ENCODE assay signal across 10 cellular contexts in the genomic region with DNA sequence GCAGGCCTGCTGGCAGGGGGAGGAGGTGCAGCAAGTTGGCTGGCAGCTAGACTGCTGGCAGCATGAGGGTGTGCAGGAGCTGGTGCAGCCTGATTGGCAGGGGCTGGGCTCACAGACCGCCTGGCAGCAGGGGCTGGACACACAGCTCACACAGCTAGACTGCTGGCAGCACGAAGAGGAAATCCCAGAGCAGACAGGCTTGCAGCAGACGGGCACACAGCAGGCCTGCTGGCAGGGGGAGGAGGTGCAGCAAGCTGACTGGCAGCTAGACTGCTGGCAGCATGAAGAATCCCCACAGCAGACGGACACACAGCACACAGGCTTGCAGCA. TPM values are rescaled to one million over a fixed set of nuclear protein-coding genes. Genes with fewer than 3 reads are reported as not detected.
DNase-seq lines count a peak whose midpoint lies in the region; ATAC-seq and TF ChIP-seq lines count a peak whose summit lies in the region.
"Not testable (repeated sequence)": the region's sequence is repeated elsewhere in the genome, so short reads cannot be mapped to it uniquely, and the experiment has no call there.
"Had no signal": no experiment of that assay in that cellular context is flagged by ENCODE, and none has a peak within 500 bp of the region (broad histone marks: within the 10 kb centered on the region; RNA-seq: fewer than 3 reads in every experiment).

No MANE protein-coding gene starts in this region.

- not testable (repeated sequence) for H3K4me1 Mint-ChIP-seq in activated CD8-positive, alpha-beta memory T cell treated with anti-CD3 and anti-CD28 coated beads, Interleukin-2, amount 10 ng/mL, durations not matched to agents 7 days and 5 days; osteocyte (ENCODE audit: unreplicated experiment)

- H3K27me3 Mint-ChIP-seq in activated CD8-positive, alpha-beta memory T cell treated with anti-CD3 and anti-CD28 coated beads, Interleukin-2, amount 10 ng/mL, durations not matched to agents 7 days and 5 days = peaks cover 12% of the 10 kb centered on the region
- H3K27me3 Mint-ChIP-seq in osteocyte (ENCODE audit: unreplicated experiment) = peaks cover 32% of the 10 kb centered on the region

- H3K9me3 ChIP-seq in A673 (ENCODE audit: low read depth, low read length, poor library complexity, severe bottlenecking) = not testable (repeated sequence)

- CTCF ChIA-PET in A673 (lab: Charles Lee) = interaction anchor here (1.2 kb wide), 1 partner anchor 81 kb away, joined by 3 read pairs; no protein-coding TSS in a partner anchor
- CTCF ChIA-PET in activated CD8-positive, alpha-beta memory T cell treated with anti-CD3 and anti-CD28 coated beads, Interleukin-2, amount 10 ng/mL, durations not matched to agents 7 days and 5 days (lab: Charles Lee) = not testable (repeated sequence)

- H3K27ac ChIP-seq in A673 (ENCODE audit: low read depth, low read length, poor library complexity, severe bottlenecking) = not testable (repeated sequence)

- not testable (repeated sequence) for H3K36me3 ChIP-seq in A673 (ENCODE audit: insufficient read depth, low read length, poor library complexity, severe bottlenecking)

- DNase-seq in A673 (ENCODE audit: low spot score) = peak; percentile 22
- DNase-seq in DMS 273 treated with DMSO at 0.1 percent for 48 hours (lab: John Stamatoyannopoulos, UW) = peak; percentile 78
- peak; percentile 29 for DNase-seq in activated CD8-positive, alpha-beta memory T cell treated with anti-CD3 and anti-CD28 coated beads, Interleukin-2, amount 10 ng/mL, durations not matched to agents 7 days and 5 days
- peak; percentile 9 for DNase-seq in cerebellar cortex (ENCODE audit: low spot score)
- DNase-seq in left lobe of liver (ENCODE audit: low spot score) = not testable (repeated sequence)
- DNase-seq in osteocyte (ENCODE audit: extremely low spot score, unreplicated experiment) = peak; percentile 32

- H3K4me1 ChIP-seq in A673 (ENCODE audit: insufficient read depth, low read length, poor library complexity, severe bottlenecking) = not testable (repeated sequence)

- not testable (repeated sequence) for H3K4me3 ChIP-seq in A673 (ENCODE audit: low read depth, low read length, poor library complexity, severe bottlenecking)

- not testable (repeated sequence) for TF ChIP-seq EP300 in Ishikawa (IDR thresholded peaks at IDR 0.05; ENCODE audit: borderline replicate concordance)

- BruUV-seq in A673 (replicated peaks; lab: Mats Ljungman, UMichigan) = not testable (repeated sequence)

- POLR2A ChIA-PET in A673 (lab: Charles Lee; ENCODE audit: low non-redundant PET) = not testable (repeated sequence)

- not testable (repeated sequence) for H3K36me3 Mint-ChIP-seq in activated CD8-positive, alpha-beta memory T cell treated with anti-CD3 and anti-CD28 coated beads, Interleukin-2, amount 10 ng/mL, durations not matched to agents 7 days and 5 days; osteocyte (ENCODE audit: unreplicated experiment)

- intact Hi-C loops in A673 (cut with micrococcal nuclease; ENCODE audit: unreplicated experiment) = not testable (repeated sequence)

- not testable (repeated sequence) for TF ChIP-seq CTCF in A673 (conservative IDR thresholded peaks at IDR 0.05; ENCODE audit: low read depth, low read length); osteocyte (IDR thresholded peaks at IDR 0.05)

- H3K9me3 Mint-ChIP-seq in activated CD8-positive, alpha-beta memory T cell treated with anti-CD3 and anti-CD28 coated beads, Interleukin-2, amount 10 ng/mL, durations not matched to agents 7 days and 5 days (ENCODE audit: low read depth); osteocyte (ENCODE audit: unreplicated experiment): not testable (repeated sequence)

- H3K27ac Mint-ChIP-seq in activated CD8-positive, alpha-beta memory T cell treated with anti-CD3 and anti-CD28 coated beads, Interleukin-2, amount 10 ng/mL, durations not matched to agents 7 days and 5 days; osteocyte (ENCODE audit: unreplicated experiment): not testable (repeated sequence)

- not testable (repeated sequence) for H3K27me3 ChIP-seq in A673 (replicated peaks; ENCODE audit: insufficient read depth, low read depth, low read length, poor library complexity)

- TF ChIP-seq RAD21 in Ishikawa (IDR thresholded peaks at IDR 0.05; ENCODE audit: low read depth) = not testable (repeated sequence)

- not testable (repeated sequence) for ATAC-seq in activated CD8-positive, alpha-beta memory T cell treated with anti-CD3 and anti-CD28 coated beads, Interleukin-2, amount 10 ng/mL, durations not matched to agents 7 days and 5 days
- ATAC-seq in left lobe of liver = peak; percentile 4

- H3K4me3 Mint-ChIP-seq in activated CD8-positive, alpha-beta memory T cell treated with anti-CD3 and anti-CD28 coated beads, Interleukin-2, amount 10 ng/mL, durations not matched to agents 7 days and 5 days; osteocyte (ENCODE audit: unreplicated experiment): not testable (repeated sequence)

TF ChIP-seq in Ishikawa, 13 proteins besides CTCF, POLR2A, EP300 and RAD21:
- peak; percentile 45 for TF ChIP-seq NFIC (IDR thresholded peaks at IDR 0.05)

RNA-seq across cellular contexts. Expression of a gene that starts 0.5 kb away (rescaled TPM):
- total RNA-seq in A673 (2021) (0.39 TPM in 1 of 2 replicates, not detected in the other), left lobe of liver (not detected), osteocyte (not detected in 2 replicates)
- not detected for total RNA-seq in activated CD8-positive, alpha-beta memory T cell treated with anti-CD3 and anti-CD28 coated beads, Interleukin-2, amount 10 ng/mL, durations not matched to agents 7 days and 5 days
- total RNA-seq: CD8-positive, alpha-beta T cell; GM12878; H9 had no signal

RNA-seq across cellular contexts. Expression of a gene that starts 8.6 kb away (rescaled TPM):
- total RNA-seq in A673 (2021) (not detected in 2 replicates), left lobe of liver (not detected), osteocyte (not detected in 2 replicates)
- total RNA-seq in activated CD8-positive, alpha-beta memory T cell treated with anti-CD3 and anti-CD28 coated beads, Interleukin-2, amount 10 ng/mL, durations not matched to agents 7 days and 5 days = not detected
- total RNA-seq: CD8-positive, alpha-beta T cell; GM12878; H9 had no signal

RNA-seq across cellular contexts. Expression of a gene that starts 11.4 kb away (rescaled TPM):
- total RNA-seq in A673 (2021) (0.33 TPM in 1 of 2 replicates, not detected in the other), left lobe of liver (not detected), osteocyte (not detected in 2 replicates)
- total RNA-seq in activated CD8-positive, alpha-beta memory T cell treated with anti-CD3 and anti-CD28 coated beads, Interleukin-2, amount 10 ng/mL, durations not matched to agents 7 days and 5 days = not detected
- total RNA-seq: CD8-positive, alpha-beta T cell; GM12878; H9 had no signal

RNA-seq across cellular contexts. Expression of a gene that starts 18.2 kb away (rescaled TPM):
- total RNA-seq in A673 (2021) = not detected in 2 replicates
- not detected for total RNA-seq in activated CD8-positive, alpha-beta memory T cell treated with anti-CD3 and anti-CD28 coated beads, Interleukin-2, amount 10 ng/mL, durations not matched to agents 7 days and 5 days
- total RNA-seq in left lobe of liver = not detected
- total RNA-seq in osteocyte = not detected in 2 replicates
- total RNA-seq: CD8-positive, alpha-beta T cell; GM12878; H9 had no signal

RNA-seq across cellular contexts. Expression of a gene that starts 20.1 kb away (rescaled TPM):
- total RNA-seq in A673 (2021) (not detected in 2 replicates), left lobe of liver (not detected), osteocyte (not detected in 2 replicates)
- not detected for total RNA-seq in activated CD8-positive, alpha-beta memory T cell treated with anti-CD3 and anti-CD28 coated beads, Interleukin-2, amount 10 ng/mL, durations not matched to agents 7 days and 5 days
- total RNA-seq: CD8-positive, alpha-beta T cell; GM12878; H9 had no signal
